24 cellular contexts compared by ENCODE assay signal in genomic region chr2:172275239-172275638, GRCh38.
"Had no signal": no experiment of that assay in that cellular context is flagged by ENCODE, and none has a peak within 500 bp of the region (broad histone marks: within the 10 kb centered on the region; RNA-seq: fewer than 3 reads in every experiment).

No MANE protein-coding gene starts in this region.

- H3K4me1 ChIP-seq: colonic mucosa, esophagus squamous epithelium, right atrium auricular region, sigmoid colon had no signal

- H3K27me3 ChIP-seq: colonic mucosa, foreskin keratinocyte, hepatocyte, neutrophil, right atrium auricular region, sigmoid colon, stomach, transverse colon had no signal

- H3K4me2 ChIP-seq: hepatocyte had no signal

- H3K4me3 Mint-ChIP-seq: naive B cell, nephron had no signal

- H3K36me3 ChIP-seq: colonic mucosa, esophagus squamous epithelium, neutrophil, right atrium auricular region, sigmoid colon, stomach, thoracic aorta, transverse colon had no signal

- H3K4me1 Mint-ChIP-seq: naive B cell had no signal

- H3K9me3 ChIP-seq: colonic mucosa, neutrophil, sigmoid colon, thoracic aorta, transverse colon had no signal

- H2AFZ ChIP-seq: hepatocyte had no signal

- H3K27ac ChIP-seq: colonic mucosa, esophagus squamous epithelium, foreskin keratinocyte, hepatocyte, neutrophil, right atrium auricular region, sigmoid colon, skin epidermis, stomach, thoracic aorta, transverse colon had no signal

- DNase-seq: colonic mucosa; dermis blood vessel endothelial cell; esophagus squamous epithelium; foreskin keratinocyte; head of caudate nucleus; left colon; left ventricle myocardium superior; mesenchymal stem cell; midbrain; naive B cell; posterior cingulate gyrus; sigmoid colon; stimulated activated CD4-positive, alpha-beta T cell treated with anti-CD3 and anti-CD28 coated beads, Interleukin-12 subunit alpha, Interleukin-12 subunit beta, amount 100 ng/mL, for 4 hours; stimulated activated naive CD4-positive, alpha-beta T cell; stomach; substantia nigra; transverse colon had no signal

- H3K4me3 ChIP-seq: colonic mucosa, esophagus squamous epithelium, hepatocyte, lung, right atrium auricular region, sigmoid colon, skin epidermis, stomach, thoracic aorta, transverse colon had no signal

- H3K27ac Mint-ChIP-seq: naive B cell, nephron had no signal

- ATAC-seq: foreskin keratinocyte, left colon had no signal

- H3K79me2 ChIP-seq: hepatocyte had no signal
